In the genomic region with DNA sequence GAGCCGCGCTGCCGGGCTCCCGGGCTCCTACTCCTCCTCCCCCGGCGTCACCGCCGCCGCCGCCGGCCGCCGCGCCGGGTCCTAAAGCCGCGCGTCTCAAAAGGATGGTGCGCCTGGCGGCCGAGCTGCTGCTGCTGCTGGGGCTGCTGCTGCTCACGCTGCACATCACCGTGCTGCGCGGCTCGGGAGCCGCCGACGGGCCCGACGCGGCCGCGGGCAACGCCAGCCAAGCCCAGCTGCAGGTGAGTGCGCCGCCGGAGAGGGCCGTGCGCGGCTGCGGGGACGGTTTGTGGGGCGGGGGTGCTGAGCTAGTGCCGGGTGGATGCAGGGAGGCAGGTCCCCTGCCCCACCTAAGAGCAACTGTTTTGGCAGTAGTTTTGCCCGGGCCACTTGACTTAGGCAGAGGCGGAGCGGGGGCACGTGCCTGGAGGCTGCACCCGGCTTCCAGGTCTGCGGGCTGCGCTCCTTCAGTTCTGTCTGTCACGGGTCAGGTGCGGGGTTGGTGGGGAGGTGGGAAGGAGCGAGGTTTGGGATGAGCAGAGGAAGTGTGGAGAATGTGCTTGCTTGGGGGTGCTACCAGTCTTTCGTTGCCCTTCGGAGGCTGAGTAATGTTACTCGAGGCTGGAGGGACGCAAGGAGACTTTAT, we compare ENCODE assay signal across 2 cellular contexts.
TF ChIP-seq lines count a peak whose summit lies in the region.

No MANE protein-coding gene starts in this region.

TF ChIP-seq in HEK293, 187 proteins besides CTCF, POLR2A, EP300 and RAD21 (continued from another document):
- TF ChIP-seq, protein P1, sequence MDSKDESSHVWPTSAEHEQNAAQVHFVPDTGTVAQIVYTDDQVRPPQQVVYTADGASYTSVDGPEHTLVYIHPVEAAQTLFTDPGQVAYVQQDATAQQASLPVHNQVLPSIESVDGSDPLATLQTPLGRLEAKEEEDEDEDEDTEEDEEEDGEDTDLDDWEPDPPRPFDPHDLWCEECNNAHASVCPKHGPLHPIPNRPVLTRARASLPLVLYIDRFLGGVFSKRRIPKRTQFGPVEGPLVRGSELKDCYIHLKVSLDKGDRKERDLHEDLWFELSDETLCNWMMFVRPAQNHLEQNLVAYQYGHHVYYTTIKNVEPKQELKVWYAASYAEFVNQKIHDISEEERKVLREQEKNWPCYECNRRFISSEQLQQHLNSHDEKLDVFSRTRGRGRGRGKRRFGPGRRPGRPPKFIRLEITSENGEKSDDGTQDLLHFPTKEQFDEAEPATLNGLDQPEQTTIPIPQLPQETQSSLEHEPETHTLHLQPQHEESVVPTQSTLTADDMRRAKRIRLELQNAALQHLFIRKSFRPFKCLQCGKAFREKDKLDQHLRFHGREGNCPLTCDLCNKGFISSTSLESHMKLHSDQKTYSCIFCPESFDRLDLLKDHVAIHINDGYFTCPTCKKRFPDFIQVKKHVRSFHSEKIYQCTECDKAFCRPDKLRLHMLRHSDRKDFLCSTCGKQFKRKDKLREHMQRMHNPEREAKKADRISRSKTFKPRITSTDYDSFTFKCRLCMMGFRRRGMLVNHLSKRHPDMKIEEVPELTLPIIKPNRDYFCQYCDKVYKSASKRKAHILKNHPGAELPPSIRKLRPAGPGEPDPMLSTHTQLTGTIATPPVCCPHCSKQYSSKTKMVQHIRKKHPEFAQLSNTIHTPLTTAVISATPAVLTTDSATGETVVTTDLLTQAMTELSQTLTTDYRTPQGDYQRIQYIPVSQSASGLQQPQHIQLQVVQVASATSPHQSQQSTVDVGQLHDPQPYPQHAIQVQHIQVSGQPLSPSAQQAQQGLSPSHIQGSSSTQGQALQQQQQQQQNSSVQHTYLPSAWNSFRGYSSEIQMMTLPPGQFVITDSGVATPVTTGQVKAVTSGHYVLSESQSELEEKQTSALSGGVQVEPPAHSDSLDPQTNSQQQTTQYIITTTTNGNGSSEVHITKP (tag by site-specific recombination; IDR thresholded peaks at IDR 0.05): peak; percentile 49; the same call in 1 of the 2 replicates
- no peak for TF ChIP-seq SALL2 (tag by site-specific recombination; IDR thresholded peaks at IDR 0.05; ENCODE audit: borderline replicate concordance)
- TF ChIP-seq BCL11A (tag by site-specific recombination; IDR thresholded peaks at IDR 0.05; ENCODE audit: low read depth): no peak
- TF ChIP-seq, protein P2, sequence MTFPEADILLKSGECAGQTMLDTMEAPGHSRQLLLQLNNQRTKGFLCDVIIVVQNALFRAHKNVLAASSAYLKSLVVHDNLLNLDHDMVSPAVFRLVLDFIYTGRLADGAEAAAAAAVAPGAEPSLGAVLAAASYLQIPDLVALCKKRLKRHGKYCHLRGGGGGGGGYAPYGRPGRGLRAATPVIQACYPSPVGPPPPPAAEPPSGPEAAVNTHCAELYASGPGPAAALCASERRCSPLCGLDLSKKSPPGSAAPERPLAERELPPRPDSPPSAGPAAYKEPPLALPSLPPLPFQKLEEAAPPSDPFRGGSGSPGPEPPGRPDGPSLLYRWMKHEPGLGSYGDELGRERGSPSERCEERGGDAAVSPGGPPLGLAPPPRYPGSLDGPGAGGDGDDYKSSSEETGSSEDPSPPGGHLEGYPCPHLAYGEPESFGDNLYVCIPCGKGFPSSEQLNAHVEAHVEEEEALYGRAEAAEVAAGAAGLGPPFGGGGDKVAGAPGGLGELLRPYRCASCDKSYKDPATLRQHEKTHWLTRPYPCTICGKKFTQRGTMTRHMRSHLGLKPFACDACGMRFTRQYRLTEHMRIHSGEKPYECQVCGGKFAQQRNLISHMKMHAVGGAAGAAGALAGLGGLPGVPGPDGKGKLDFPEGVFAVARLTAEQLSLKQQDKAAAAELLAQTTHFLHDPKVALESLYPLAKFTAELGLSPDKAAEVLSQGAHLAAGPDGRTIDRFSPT (tag by site-specific recombination; IDR thresholded peaks at IDR 0.05): no peak
- peak; percentile 43; the same call in 1 of the 2 replicates for TF ChIP-seq GLIS2 (tag by site-specific recombination; IDR thresholded peaks at IDR 0.05)
- TF ChIP-seq ZSCAN30 (tag by site-specific recombination; IDR thresholded peaks at IDR 0.05): 0 out of 2 replicates have a peak, but pooled peaks have one; percentile 78
- no peak for TF ChIP-seq ZNF571 (tag by site-specific recombination; IDR thresholded peaks at IDR 0.05)
- TF ChIP-seq ZNF169 (tag by site-specific recombination; IDR thresholded peaks at IDR 0.05): no peak
- no peak for TF ChIP-seq SP7 (tag by site-specific recombination; IDR thresholded peaks at IDR 0.05)
- peak; percentile 69; the same call in 1 of the 2 replicates for TF ChIP-seq ZNF561 (tag by site-specific recombination; IDR thresholded peaks at IDR 0.05; ENCODE audit: borderline replicate concordance)
- TF ChIP-seq, protein P3, sequence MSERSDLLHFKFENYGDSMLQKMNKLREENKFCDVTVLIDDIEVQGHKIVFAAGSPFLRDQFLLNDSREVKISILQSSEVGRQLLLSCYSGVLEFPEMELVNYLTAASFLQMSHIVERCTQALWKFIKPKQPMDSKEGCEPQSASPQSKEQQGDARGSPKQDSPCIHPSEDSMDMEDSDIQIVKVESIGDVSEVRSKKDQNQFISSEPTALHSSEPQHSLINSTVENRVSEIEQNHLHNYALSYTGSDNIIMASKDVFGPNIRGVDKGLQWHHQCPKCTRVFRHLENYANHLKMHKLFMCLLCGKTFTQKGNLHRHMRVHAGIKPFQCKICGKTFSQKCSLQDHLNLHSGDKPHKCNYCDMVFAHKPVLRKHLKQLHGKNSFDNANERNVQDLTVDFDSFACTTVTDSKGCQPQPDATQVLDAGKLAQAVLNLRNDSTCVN (tag by site-specific recombination; optimal IDR thresholded peaks at IDR 0.05): peak; percentile 60
- no peak for TF ChIP-seq BCL11B (tag by site-specific recombination; IDR thresholded peaks at IDR 0.05; ENCODE audit: low read depth)
- peak; percentile 72 for TF ChIP-seq OSR2 (tag by site-specific recombination; IDR thresholded peaks at IDR 0.05)
- no peak for TF ChIP-seq KLF1 (tag by site-specific recombination; IDR thresholded peaks at IDR 0.05)
- peak; percentile 38; the same call in 1 of the 2 replicates for TF ChIP-seq ZBTB8A (tag by site-specific recombination; IDR thresholded peaks at IDR 0.05)
- TF ChIP-seq, protein P4, sequence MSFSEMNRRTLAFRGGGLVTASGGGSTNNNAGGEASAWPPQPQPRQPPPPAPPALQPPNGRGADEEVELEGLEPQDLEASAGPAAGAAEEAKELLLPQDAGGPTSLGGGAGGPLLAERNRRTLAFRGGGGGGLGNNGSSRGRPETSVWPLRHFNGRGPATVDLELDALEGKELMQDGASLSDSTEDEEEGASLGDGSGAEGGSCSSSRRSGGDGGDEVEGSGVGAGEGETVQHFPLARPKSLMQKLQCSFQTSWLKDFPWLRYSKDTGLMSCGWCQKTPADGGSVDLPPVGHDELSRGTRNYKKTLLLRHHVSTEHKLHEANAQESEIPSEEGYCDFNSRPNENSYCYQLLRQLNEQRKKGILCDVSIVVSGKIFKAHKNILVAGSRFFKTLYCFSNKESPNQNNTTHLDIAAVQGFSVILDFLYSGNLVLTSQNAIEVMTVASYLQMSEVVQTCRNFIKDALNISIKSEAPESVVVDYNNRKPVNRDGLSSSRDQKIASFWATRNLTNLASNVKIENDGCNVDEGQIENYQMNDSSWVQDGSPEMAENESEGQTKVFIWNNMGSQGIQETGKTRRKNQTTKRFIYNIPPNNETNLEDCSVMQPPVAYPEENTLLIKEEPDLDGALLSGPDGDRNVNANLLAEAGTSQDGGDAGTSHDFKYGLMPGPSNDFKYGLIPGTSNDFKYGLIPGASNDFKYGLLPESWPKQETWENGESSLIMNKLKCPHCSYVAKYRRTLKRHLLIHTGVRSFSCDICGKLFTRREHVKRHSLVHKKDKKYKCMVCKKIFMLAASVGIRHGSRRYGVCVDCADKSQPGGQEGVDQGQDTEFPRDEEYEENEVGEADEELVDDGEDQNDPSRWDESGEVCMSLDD (tag by site-specific recombination; IDR thresholded peaks at IDR 0.05): no peak

TF ChIP-seq in HepG2, 621 proteins besides CTCF, POLR2A, EP300 and RAD21 (continued from another document and continues in another):
- TF ChIP-seq, protein P5, sequence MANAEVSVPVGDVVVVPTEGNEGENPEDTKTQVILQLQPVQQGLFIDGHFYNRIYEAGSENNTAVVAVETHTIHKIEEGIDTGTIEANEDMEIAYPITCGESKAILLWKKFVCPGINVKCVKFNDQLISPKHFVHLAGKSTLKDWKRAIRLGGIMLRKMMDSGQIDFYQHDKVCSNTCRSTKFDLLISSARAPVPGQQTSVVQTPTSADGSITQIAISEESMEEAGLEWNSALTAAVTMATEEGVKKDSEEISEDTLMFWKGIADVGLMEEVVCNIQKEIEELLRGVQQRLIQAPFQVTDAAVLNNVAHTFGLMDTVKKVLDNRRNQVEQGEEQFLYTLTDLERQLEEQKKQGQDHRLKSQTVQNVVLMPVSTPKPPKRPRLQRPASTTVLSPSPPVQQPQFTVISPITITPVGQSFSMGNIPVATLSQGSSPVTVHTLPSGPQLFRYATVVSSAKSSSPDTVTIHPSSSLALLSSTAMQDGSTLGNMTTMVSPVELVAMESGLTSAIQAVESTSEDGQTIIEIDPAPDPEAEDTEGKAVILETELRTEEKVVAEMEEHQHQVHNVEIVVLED (CRISPR knock-in tag; IDR thresholded peaks at IDR 0.05; ENCODE audit: borderline replicate concordance): peak; percentile 40; the same call in 1 of the 2 replicates
- 0 out of 2 replicates have a peak, but pooled peaks have one; percentile 34 for TF ChIP-seq GLI4 (CRISPR knock-in tag; IDR thresholded peaks at IDR 0.05; ENCODE audit: borderline replicate concordance)
- no peak for TF ChIP-seq REL (CRISPR knock-in tag; conservative IDR thresholded peaks at IDR 0.05)
- no peak for TF ChIP-seq ELF1 (CRISPR knock-in tag; IDR thresholded peaks at IDR 0.05)
- no peak for TF ChIP-seq TRIM24 (CRISPR knock-in tag; IDR thresholded peaks at IDR 0.05)
- no peak for TF ChIP-seq SNAI1 (CRISPR knock-in tag; IDR thresholded peaks at IDR 0.05; ENCODE audit: borderline replicate concordance)
- TF ChIP-seq, protein P6, sequence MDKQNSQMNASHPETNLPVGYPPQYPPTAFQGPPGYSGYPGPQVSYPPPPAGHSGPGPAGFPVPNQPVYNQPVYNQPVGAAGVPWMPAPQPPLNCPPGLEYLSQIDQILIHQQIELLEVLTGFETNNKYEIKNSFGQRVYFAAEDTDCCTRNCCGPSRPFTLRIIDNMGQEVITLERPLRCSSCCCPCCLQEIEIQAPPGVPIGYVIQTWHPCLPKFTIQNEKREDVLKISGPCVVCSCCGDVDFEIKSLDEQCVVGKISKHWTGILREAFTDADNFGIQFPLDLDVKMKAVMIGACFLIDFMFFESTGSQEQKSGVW (CRISPR knock-in tag; IDR thresholded peaks at IDR 0.05; ENCODE audit: borderline replicate concordance): no peak
- TF ChIP-seq, protein P7, sequence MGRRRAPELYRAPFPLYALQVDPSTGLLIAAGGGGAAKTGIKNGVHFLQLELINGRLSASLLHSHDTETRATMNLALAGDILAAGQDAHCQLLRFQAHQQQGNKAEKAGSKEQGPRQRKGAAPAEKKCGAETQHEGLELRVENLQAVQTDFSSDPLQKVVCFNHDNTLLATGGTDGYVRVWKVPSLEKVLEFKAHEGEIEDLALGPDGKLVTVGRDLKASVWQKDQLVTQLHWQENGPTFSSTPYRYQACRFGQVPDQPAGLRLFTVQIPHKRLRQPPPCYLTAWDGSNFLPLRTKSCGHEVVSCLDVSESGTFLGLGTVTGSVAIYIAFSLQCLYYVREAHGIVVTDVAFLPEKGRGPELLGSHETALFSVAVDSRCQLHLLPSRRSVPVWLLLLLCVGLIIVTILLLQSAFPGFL (CRISPR knock-in tag; IDR thresholded peaks at IDR 0.05): 0 out of 2 replicates have a peak, but pooled peaks have one; percentile 70
- TF ChIP-seq ZNF484 (CRISPR knock-in tag; IDR thresholded peaks at IDR 0.05; ENCODE audit: borderline replicate concordance, low read depth): no peak
- TF ChIP-seq, protein P8, sequence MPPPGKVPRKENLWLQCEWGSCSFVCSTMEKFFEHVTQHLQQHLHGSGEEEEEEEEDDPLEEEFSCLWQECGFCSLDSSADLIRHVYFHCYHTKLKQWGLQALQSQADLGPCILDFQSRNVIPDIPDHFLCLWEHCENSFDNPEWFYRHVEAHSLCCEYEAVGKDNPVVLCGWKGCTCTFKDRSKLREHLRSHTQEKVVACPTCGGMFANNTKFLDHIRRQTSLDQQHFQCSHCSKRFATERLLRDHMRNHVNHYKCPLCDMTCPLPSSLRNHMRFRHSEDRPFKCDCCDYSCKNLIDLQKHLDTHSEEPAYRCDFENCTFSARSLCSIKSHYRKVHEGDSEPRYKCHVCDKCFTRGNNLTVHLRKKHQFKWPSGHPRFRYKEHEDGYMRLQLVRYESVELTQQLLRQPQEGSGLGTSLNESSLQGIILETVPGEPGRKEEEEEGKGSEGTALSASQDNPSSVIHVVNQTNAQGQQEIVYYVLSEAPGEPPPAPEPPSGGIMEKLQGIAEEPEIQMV (CRISPR knock-in tag; IDR thresholded peaks at IDR 0.05; ENCODE audit: low read depth): no peak
- TF ChIP-seq HMG20A (CRISPR knock-in tag; IDR thresholded peaks at IDR 0.05; ENCODE audit: borderline replicate concordance): no peak
- TF ChIP-seq, protein P9, sequence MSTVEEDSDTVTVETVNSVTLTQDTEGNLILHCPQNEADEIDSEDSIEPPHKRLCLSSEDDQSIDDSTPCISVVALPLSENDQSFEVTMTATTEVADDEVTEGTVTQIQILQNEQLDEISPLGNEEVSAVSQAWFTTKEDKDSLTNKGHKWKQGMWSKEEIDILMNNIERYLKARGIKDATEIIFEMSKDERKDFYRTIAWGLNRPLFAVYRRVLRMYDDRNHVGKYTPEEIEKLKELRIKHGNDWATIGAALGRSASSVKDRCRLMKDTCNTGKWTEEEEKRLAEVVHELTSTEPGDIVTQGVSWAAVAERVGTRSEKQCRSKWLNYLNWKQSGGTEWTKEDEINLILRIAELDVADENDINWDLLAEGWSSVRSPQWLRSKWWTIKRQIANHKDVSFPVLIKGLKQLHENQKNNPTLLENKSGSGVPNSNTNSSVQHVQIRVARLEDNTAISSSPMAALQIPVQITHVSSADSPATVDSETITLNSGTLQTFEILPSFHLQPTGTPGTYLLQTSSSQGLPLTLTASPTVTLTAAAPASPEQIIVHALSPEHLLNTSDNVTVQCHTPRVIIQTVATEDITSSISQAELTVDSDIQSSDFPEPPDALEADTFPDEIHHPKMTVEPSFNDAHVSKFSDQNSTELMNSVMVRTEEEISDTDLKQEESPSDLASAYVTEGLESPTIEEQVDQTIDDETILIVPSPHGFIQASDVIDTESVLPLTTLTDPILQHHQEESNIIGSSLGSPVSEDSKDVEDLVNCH (CRISPR knock-in tag; IDR thresholded peaks at IDR 0.05): no peak
- TF ChIP-seq TCF12 (IDR thresholded peaks at IDR 0.05): no peak
- TF ChIP-seq TCF12 (CRISPR knock-in tag; IDR thresholded peaks at IDR 0.05): no peak
- TF ChIP-seq MTF2 (CRISPR knock-in tag; IDR thresholded peaks at IDR 0.05; ENCODE audit: borderline replicate concordance): no peak; the same call in 1 of the 2 replicates
- TF ChIP-seq, protein P10, sequence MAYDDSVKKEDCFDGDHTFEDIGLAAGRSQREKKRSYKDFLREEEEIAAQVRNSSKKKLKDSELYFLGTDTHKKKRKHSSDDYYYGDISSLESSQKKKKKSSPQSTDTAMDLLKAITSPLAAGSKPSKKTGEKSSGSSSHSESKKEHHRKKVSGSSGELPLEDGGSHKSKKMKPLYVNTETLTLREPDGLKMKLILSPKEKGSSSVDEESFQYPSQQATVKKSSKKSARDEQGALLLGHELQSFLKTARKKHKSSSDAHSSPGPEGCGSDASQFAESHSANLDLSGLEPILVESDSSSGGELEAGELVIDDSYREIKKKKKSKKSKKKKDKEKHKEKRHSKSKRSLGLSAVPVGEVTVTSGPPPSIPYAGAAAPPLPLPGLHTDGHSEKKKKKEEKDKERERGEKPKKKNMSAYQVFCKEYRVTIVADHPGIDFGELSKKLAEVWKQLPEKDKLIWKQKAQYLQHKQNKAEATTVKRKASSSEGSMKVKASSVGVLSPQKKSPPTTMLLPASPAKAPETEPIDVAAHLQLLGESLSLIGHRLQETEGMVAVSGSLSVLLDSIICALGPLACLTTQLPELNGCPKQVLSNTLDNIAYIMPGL (CRISPR knock-in tag; IDR thresholded peaks at IDR 0.05; ENCODE audit: borderline replicate concordance in 1 of 2, low read depth in 1 of 2): 0 out of 4 replicates have a peak, but pooled peaks of 1 of the 2 experiments have one; percentile 39
- TF ChIP-seq ZC3H4 (CRISPR knock-in tag; IDR thresholded peaks at IDR 0.05; ENCODE audit: borderline replicate concordance): no peak
